17 cellular contexts compared by ENCODE assay signal in the genomic region with DNA sequence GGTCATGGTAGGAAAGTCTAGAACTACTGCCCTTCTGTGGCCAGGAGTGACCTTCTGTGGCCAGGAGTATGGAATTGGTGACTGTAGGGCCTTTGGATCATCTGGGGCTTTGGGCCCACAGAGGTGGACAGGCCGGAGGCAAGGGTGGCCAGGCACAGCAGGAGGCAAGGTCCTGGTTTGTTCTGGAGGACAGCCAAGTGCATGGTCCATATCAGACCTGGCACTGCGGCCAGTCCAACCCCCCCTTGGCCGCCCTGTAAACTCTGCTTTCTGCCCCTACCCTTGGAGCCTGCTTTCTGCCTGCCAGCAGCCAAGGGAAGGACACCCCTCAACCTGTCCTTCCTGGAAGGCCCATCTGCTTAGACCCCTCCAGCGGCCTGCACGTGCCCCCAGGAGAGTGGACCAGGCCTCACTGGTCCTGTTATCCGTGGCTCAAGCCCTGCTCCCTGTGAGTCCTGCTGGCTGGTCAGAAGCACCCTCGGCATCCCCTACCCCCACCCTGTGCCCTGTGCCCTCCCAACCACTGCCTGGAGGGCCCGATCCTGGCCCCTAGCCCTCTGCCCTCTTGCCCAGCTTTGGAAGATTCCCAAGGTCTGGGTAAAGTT. TPM values are rescaled to one million over a fixed set of nuclear protein-coding genes. Genes with fewer than 3 reads are reported as not detected.
A peak's percentile ranks its signal among the peaks of the same experiment; 100 is the strongest.
DNase-seq lines count a peak whose midpoint lies in the region; ATAC-seq, FAIRE-seq and TF ChIP-seq lines count a peak whose summit lies in the region.
"Had no signal": no experiment of that assay in that cellular context is flagged by ENCODE, and none has a peak within 500 bp of the region (broad histone marks: within the 10 kb centered on the region; RNA-seq: fewer than 3 reads in every experiment).

No MANE protein-coding gene starts in this region.

- in situ Hi-C loops in HepG2 (cut with HindIII; ENCODE audit: extremely low pct_ligation_motif_present, low pct_unique_long_range_greater_than_20kb): loop anchor here (5.0 kb wide), 1 partner anchor 118 kb away; no protein-coding TSS in a partner anchor

- H3K79me2 ChIP-seq in HepG2 (ENCODE audit: insufficient read depth, low read length): peaks cover 13% of the 10 kb centered on the region

- H3K9me3 ChIP-seq in T-helper 17 cell (ENCODE audit: control insufficient read depth, low read length, poor library complexity, severe bottlenecking): no peaks in the 10 kb centered on the region
- no peaks in the 10 kb centered on the region for H3K9me3 ChIP-seq in HepG2 (ENCODE audit: low read length)
- H3K9me3 ChIP-seq in neuronal stem cell (replicated peaks in 1 of 2; ENCODE audit: control insufficient read depth in 2 of 2, insufficient read depth in 1 of 2, low read depth in 1 of 2, low read length in 2 of 2): no peaks in the 10 kb centered on the region
- H3K9me3 ChIP-seq: BLaER1 had no signal

- no peak overlapping the region for H3K23ac ChIP-seq in neuronal stem cell (ENCODE audit: low read depth, low read length, poor library complexity)

- peak overlapping the region; percentile 60 for H2AK5ac ChIP-seq in neuronal stem cell (ENCODE audit: low read depth, low read length)

- H3K9ac ChIP-seq in HepG2 (ENCODE audit: insufficient read depth, low read depth, low read length) (peak overlapping the region; percentile 31; the same call in 1 of the 2 replicates), neuronal stem cell (ENCODE audit: low read depth, low read length, poor library complexity) (no peak overlapping the region)
- H3K9ac ChIP-seq: BLaER1 had no signal

- peak overlapping the region; percentile 16 for H2BK12ac ChIP-seq in neuronal stem cell (ENCODE audit: low read length)

- H3K4me1 Mint-ChIP-seq in T-helper 17 cell: peaks cover 9% of the 10 kb centered on the region

- H3K4me3 Mint-ChIP-seq in T-helper 17 cell: no peak overlapping the region

- no peak overlapping the region for H2BK5ac ChIP-seq in neuronal stem cell (ENCODE audit: low read length)

- H3K79me1 ChIP-seq in neuronal stem cell (ENCODE audit: low read depth, low read length): peaks cover 6% of the 10 kb centered on the region

- CTCF ChIA-PET in HepG2 (lab: Yijun Ruan, JAX; ENCODE audit: low intra/inter-chr PET ratio, low total read pairs): no interaction called here

- no peak for FAIRE-seq in HepG2 (lab: Jason Lieb, UNC)
- FAIRE-seq: H54 had no signal

- H4K91ac ChIP-seq in neuronal stem cell (ENCODE audit: low read depth, low read length, poor library complexity): no peak overlapping the region

- peak overlapping the region; percentile 1 for H3K27ac Mint-ChIP-seq in T-helper 17 cell

- peak overlapping the region; percentile 3 for H3K18ac ChIP-seq in neuronal stem cell (ENCODE audit: low read length)

- H3K36me3 ChIP-seq in HepG2 (replicated peaks in 1 of 2; ENCODE audit: control insufficient read depth in 1 of 2, insufficient read depth in 2 of 2, low read length in 2 of 2) (peaks cover 4 to 12% of the 10 kb centered on the region in 2 experiments), neuronal stem cell (replicated peaks in 1 of 2; ENCODE audit: control insufficient read depth in 2 of 2, insufficient read depth in 2 of 2, low read length in 2 of 2) (peaks cover 8 to 20% of the 10 kb centered on the region in 2 donors)
- H3K36me3 ChIP-seq: BLaER1 had no signal

- H2AFZ ChIP-seq in HepG2 (ENCODE audit: low read length): no peak overlapping the region
- no peak overlapping the region for H2AFZ ChIP-seq in neuronal stem cell (ENCODE audit: low read length)

- no peak for DNase-seq in T-helper 17 cell
- peak; percentile 57 for DNase-seq in HepG2 (ENCODE audit: low spot score)
- DNase-seq in neuronal stem cell (ENCODE audit: low spot score): no peak
- DNase-seq in NCI-H446 treated with DMSO at 0.1 percent for 48 hours (lab: John Stamatoyannopoulos, UW): no peak
- DNase-seq in NCI-H345 (lab: John Stamatoyannopoulos, UW): no peak
- no peak for DNase-seq in HK-2 (ENCODE audit: unreplicated experiment)
- DNase-seq: ACHN, Calu3, DMS 273 treated with DMSO at 0.1 percent for 48 hours had no signal

- peaks cover 68% of the 10 kb centered on the region for H3K4me1 ChIP-seq in HepG2 (ENCODE audit: insufficient read depth, low read length)
- peaks cover 9 to 10% of the 10 kb centered on the region in 2 donors for H3K4me1 ChIP-seq in neuronal stem cell (ENCODE audit: control insufficient read depth in 2 of 2, insufficient read depth in 1 of 2, low read depth in 1 of 2, low read length in 2 of 2)

- no peak for ATAC-seq in T-helper 17 cell
- ATAC-seq in HepG2: peak; percentile 8
- ATAC-seq in GM19351 (IDR thresholded peaks at IDR 0.05; ENCODE audit: unreplicated experiment): no peak
- ATAC-seq: HCT116 had no signal

- TF ChIP-seq CTCF in C4-2B (conservative IDR thresholded peaks at IDR 0.05): no peak
- peak; percentile 15; the same call in 1 of the 2 replicates for TF ChIP-seq CTCF in HepG2 (CRISPR knock-in tag; IDR thresholded peaks at IDR 0.05)

- WGBS in HepG2 (ENCODE audit: low lambda C conversion rate): 25% methylated on average over 7 of the region's 8 CpGs
- no CpG with 5 or more reads among the region's 8 CpGs for WGBS in neuronal stem cell (ENCODE audit: extremely low coverage in 2 of 2, insufficient read length in 2 of 2, insufficient replicate concordance in 1 of 2), 2 donors

- H3K4me2 ChIP-seq in HepG2 (ENCODE audit: low read depth, low read length): peak overlapping the region; percentile 45
- H3K4me2 ChIP-seq in neuronal stem cell (ENCODE audit: insufficient read depth, low read length, poor library complexity, severe bottlenecking): no peak overlapping the region
- H3K4me2 ChIP-seq: BLaER1 had no signal

- H3K4ac ChIP-seq in neuronal stem cell (ENCODE audit: low read length): peak overlapping the region; percentile 67

- peaks cover 20% of the 10 kb centered on the region for H4K20me1 ChIP-seq in HepG2 (ENCODE audit: insufficient read depth, low read length)

- no peak for TF ChIP-seq POLR2A in HepG2 (IDR thresholded peaks at IDR 0.05; ENCODE audit: insufficient read depth in 1 of 2, low read depth in 2 of 2, low read length in 2 of 2)

- TF ChIP-seq EP300 in HepG2 (IDR thresholded peaks at IDR 0.05; ENCODE audit: low read depth in 2 of 2, low read length in 2 of 2) (no peak), HepG2 (CRISPR knock-in tag; IDR thresholded peaks at IDR 0.05; ENCODE audit: borderline replicate concordance) (0 out of 2 replicates have a peak, but pooled peaks have one; percentile 18)

- peak overlapping the region; percentile 74 for H2BK15ac ChIP-seq in neuronal stem cell (ENCODE audit: low read length)

- H3K27me3 Mint-ChIP-seq in T-helper 17 cell: no peaks in the 10 kb centered on the region
- H3K27me3 Mint-ChIP-seq: CD4-positive, CD25-positive, alpha-beta regulatory T cell had no signal

- no peaks in the 10 kb centered on the region for H3K27me3 ChIP-seq in HepG2 (ENCODE audit: control insufficient read depth in 1 of 2, insufficient read depth in 2 of 2, low read length in 2 of 2)
- H3K27me3 ChIP-seq in neuronal stem cell (ENCODE audit: control insufficient read depth in 3 of 3, insufficient read depth in 3 of 3, low read depth in 1 of 3, low read length in 3 of 3): no peaks in the 10 kb centered on the region
- H3K27me3 ChIP-seq: BLaER1 had no signal

- no TSS peak for BruUV-seq in HepG2 (replicated peaks; lab: Mats Ljungman, UMichigan)

- peak overlapping the region; percentile 17 for H3K14ac ChIP-seq in neuronal stem cell (ENCODE audit: low read length)

- no peak overlapping the region for H2BK120ac ChIP-seq in neuronal stem cell (ENCODE audit: low read depth, low read length)

- H3K4me3 ChIP-seq in HepG2 (replicated peaks in 1 of 3; ENCODE audit: insufficient read depth in 1 of 3, low read depth in 2 of 3, low read length in 3 of 3) (peak overlapping the region in 1 of 3 experiments; percentile 19; a peak in 1 of 6 replicates), neuronal stem cell (ENCODE audit: low read length in 2 of 2) (no peak overlapping the region)
- H3K4me3 ChIP-seq: BLaER1 had no signal

- intact Hi-C loops in HepG2 (cut with micrococcal nuclease; ENCODE audit: unreplicated experiment): loop anchor here (5.0 kb wide), 1 partner anchor 113 kb away; no protein-coding TSS in a partner anchor

- H4K8ac ChIP-seq in neuronal stem cell (ENCODE audit: low read depth, low read length): no peak overlapping the region

- POLR2A ChIA-PET in HepG2 (lab: Yijun Ruan, JAX): interaction anchor here (1.0 to 1.7 kb wide), 2 partner anchors 17 kb away, joined by 3 to 5 read pairs; partner anchors contain the start of genes CENPX and LRRC45

- peak; percentile 32; the same call in 1 of the 2 replicates for TF ChIP-seq RAD21 in HepG2 (CRISPR knock-in tag; IDR thresholded peaks at IDR 0.05)

- no peaks in the 10 kb centered on the region for H3K36me3 Mint-ChIP-seq in T-helper 17 cell (ENCODE audit: low read depth)

- H3K27ac ChIP-seq in C4-2B: peak overlapping the region; percentile 0; the same call in 1 of the 2 replicates
- peak overlapping the region; percentile 22 for H3K27ac ChIP-seq in HepG2 (ENCODE audit: extremely low read length, insufficient read depth, low read length)
- no peak overlapping the region for H3K27ac ChIP-seq in neuronal stem cell (replicated peaks; ENCODE audit: low read length)
- H3K27ac ChIP-seq: BLaER1, HL-60 had no signal

RNA-seq across cellular contexts. Expression of gene DCXR, which starts 2.3 kb away (rescaled TPM):
- total RNA-seq in T-helper 17 cell (10 to 100 TPM; 55.6 to 77.5 TPM), HepG2 (2016; rRNA removed; fragmentation: Illumina TruSeq; extraction: Trizol) (286 and 311 TPM in 2 replicates)
- 275 and 353 TPM in 2 replicates for total RNA-seq in HepG2 (2016; cell fraction: cytosol; rRNA removed; fragmentation: Illumina TruSeq; extraction: Trizol; ENCODE audit: low read depth)
- total RNA-seq in HepG2 (2016; cell fraction: insoluble cytoplasmic fraction; rRNA removed; fragmentation: Illumina TruSeq; extraction: Trizol): 302 and 321 TPM in 2 replicates
- 228 and 297 TPM in 2 replicates for total RNA-seq in HepG2 (2016; cell fraction: membrane; rRNA removed; fragmentation: Illumina TruSeq; extraction: Trizol)
- 132 and 152 TPM in 2 replicates for total RNA-seq in HepG2 (2016; cell fraction: nucleus; rRNA removed; fragmentation: Illumina TruSeq; extraction: Trizol)
- polyA plus RNA-seq in HepG2 (2011; rRNA removed): 287 and 290 TPM in 2 replicates
- 253 and 424 TPM in 2 replicates for polyA plus RNA-seq in HepG2 (2011; cell fraction: cytosol; rRNA removed)
- polyA plus RNA-seq in HepG2 (2011; cell fraction: nucleus; rRNA removed): 645 and 737 TPM in 2 replicates
- polyA plus RNA-seq in HepG2 (2012): 190 and 266 TPM in 2 replicates
- polyA plus RNA-seq in HepG2 (2016; cell fraction: cytosol; fragmentation: Illumina TruSeq; extraction: Trizol; ENCODE audit: low read depth): 398 and 426 TPM in 2 replicates
- polyA plus RNA-seq in HepG2 (2016; cell fraction: insoluble cytoplasmic fraction; fragmentation: Illumina TruSeq; extraction: Trizol; ENCODE audit: low read depth): 296 and 330 TPM in 2 replicates
- 308 and 335 TPM in 2 replicates for polyA plus RNA-seq in HepG2 (2016; cell fraction: membrane; fragmentation: Illumina TruSeq; extraction: Trizol; ENCODE audit: low read depth)
- polyA plus RNA-seq in HepG2 (2016; cell fraction: nucleus; fragmentation: Illumina TruSeq; extraction: Trizol; ENCODE audit: insufficient read depth, low read depth): 280 and 299 TPM in 2 replicates
- polyA minus RNA-seq in HepG2 (2011; rRNA and poly(A)+ RNA removed; ENCODE audit: low replicate concordance): 73.9 and 172 TPM in 2 replicates
- polyA minus RNA-seq in HepG2 (2011; cell fraction: cytosol; rRNA and poly(A)+ RNA removed): 52.1 and 74.6 TPM in 2 replicates
- polyA minus RNA-seq in HepG2 (2011; cell fraction: nucleus; rRNA and poly(A)+ RNA removed): 61.5 and 67.5 TPM in 2 replicates
- 72.9 TPM for polyA plus RNA-seq in neuronal stem cell (2013, experiment 1 of 2)
- 72.2 TPM for polyA plus RNA-seq in neuronal stem cell (2013, experiment 2 of 2)

RNA-seq across cellular contexts. Expression of gene RAC3, which starts 8.3 kb away (rescaled TPM):
- total RNA-seq in T-helper 17 cell: 1 to 10 TPM; 2.6 to 3.1 TPM
- total RNA-seq in HepG2 (2016; rRNA removed; fragmentation: Illumina TruSeq; extraction: Trizol): 4.0 and 10.5 TPM in 2 replicates
- 6.8 and 9.8 TPM in 2 replicates for total RNA-seq in HepG2 (2016; cell fraction: cytosol; rRNA removed; fragmentation: Illumina TruSeq; extraction: Trizol; ENCODE audit: low read depth)
- 3.9 and 12.6 TPM in 2 replicates for total RNA-seq in HepG2 (2016; cell fraction: insoluble cytoplasmic fraction; rRNA removed; fragmentation: Illumina TruSeq; extraction: Trizol)
- total RNA-seq in HepG2 (2016; cell fraction: membrane; rRNA removed; fragmentation: Illumina TruSeq; extraction: Trizol): 7.3 and 10.1 TPM in 2 replicates
- 11.7 and 12.9 TPM in 2 replicates for total RNA-seq in HepG2 (2016; cell fraction: nucleus; rRNA removed; fragmentation: Illumina TruSeq; extraction: Trizol)
- polyA plus RNA-seq in HepG2 (2011; rRNA removed): 21.3 and 24.1 TPM in 2 replicates
- 12.8 and 16.7 TPM in 2 replicates for polyA plus RNA-seq in HepG2 (2011; cell fraction: cytosol; rRNA removed)
- polyA plus RNA-seq in HepG2 (2011; cell fraction: nucleus; rRNA removed): 111 and 165 TPM in 2 replicates
- 6.3 and 10.6 TPM in 2 replicates for polyA plus RNA-seq in HepG2 (2012)
- 10.4 and 12.0 TPM in 2 replicates for polyA plus RNA-seq in HepG2 (2016; cell fraction: cytosol; fragmentation: Illumina TruSeq; extraction: Trizol; ENCODE audit: low read depth)
- polyA plus RNA-seq in HepG2 (2016; cell fraction: insoluble cytoplasmic fraction; fragmentation: Illumina TruSeq; extraction: Trizol; ENCODE audit: low read depth): 6.0 and 7.2 TPM in 2 replicates
- polyA plus RNA-seq in HepG2 (2016; cell fraction: membrane; fragmentation: Illumina TruSeq; extraction: Trizol; ENCODE audit: low read depth): 8.8 and 10.0 TPM in 2 replicates
- polyA plus RNA-seq in HepG2 (2016; cell fraction: nucleus; fragmentation: Illumina TruSeq; extraction: Trizol; ENCODE audit: insufficient read depth, low read depth): 45.9 and 51.6 TPM in 2 replicates
- polyA minus RNA-seq in HepG2 (2011; rRNA and poly(A)+ RNA removed; ENCODE audit: low replicate concordance): 12.6 and 13.2 TPM in 2 replicates
- 3.0 and 3.6 TPM in 2 replicates for polyA minus RNA-seq in HepG2 (2011; cell fraction: cytosol; rRNA and poly(A)+ RNA removed)
- polyA minus RNA-seq in HepG2 (2011; cell fraction: nucleus; rRNA and poly(A)+ RNA removed): 6.7 and 7.6 TPM in 2 replicates
- polyA plus RNA-seq in neuronal stem cell (2013, experiment 1 of 2): 61.3 TPM
- polyA plus RNA-seq in neuronal stem cell (2013, experiment 2 of 2): 55.7 TPM
- total RNA-seq: A172 had no signal

RNA-seq across cellular contexts. Expression of gene RFNG, which starts 11.8 kb away (rescaled TPM):
- 10 to 100 TPM; 26.5 to 28.3 TPM for total RNA-seq in T-helper 17 cell
- total RNA-seq in HepG2 (2016; rRNA removed; fragmentation: Illumina TruSeq; extraction: Trizol): 27.8 and 64.0 TPM in 2 replicates
- total RNA-seq in HepG2 (2016; cell fraction: cytosol; rRNA removed; fragmentation: Illumina TruSeq; extraction: Trizol; ENCODE audit: low read depth): 72.5 and 73.8 TPM in 2 replicates
- total RNA-seq in HepG2 (2016; cell fraction: insoluble cytoplasmic fraction; rRNA removed; fragmentation: Illumina TruSeq; extraction: Trizol): 23.6 and 61.0 TPM in 2 replicates
- total RNA-seq in HepG2 (2016; cell fraction: membrane; rRNA removed; fragmentation: Illumina TruSeq; extraction: Trizol): 95.0 and 98.0 TPM in 2 replicates
- total RNA-seq in HepG2 (2016; cell fraction: nucleus; rRNA removed; fragmentation: Illumina TruSeq; extraction: Trizol): 53.3 and 60.7 TPM in 2 replicates
- 61.4 and 90.6 TPM in 2 replicates for polyA plus RNA-seq in HepG2 (2011; rRNA removed)
- polyA plus RNA-seq in HepG2 (2011; cell fraction: cytosol; rRNA removed): 36.1 and 62.0 TPM in 2 replicates
- polyA plus RNA-seq in HepG2 (2011; cell fraction: nucleus; rRNA removed): 548 and 733 TPM in 2 replicates
- 60.9 and 71.7 TPM in 2 replicates for polyA plus RNA-seq in HepG2 (2012)
- 106 and 121 TPM in 2 replicates for polyA plus RNA-seq in HepG2 (2016; cell fraction: cytosol; fragmentation: Illumina TruSeq; extraction: Trizol; ENCODE audit: low read depth)
- 35.7 and 47.7 TPM in 2 replicates for polyA plus RNA-seq in HepG2 (2016; cell fraction: insoluble cytoplasmic fraction; fragmentation: Illumina TruSeq; extraction: Trizol; ENCODE audit: low read depth)
- 128 and 132 TPM in 2 replicates for polyA plus RNA-seq in HepG2 (2016; cell fraction: membrane; fragmentation: Illumina TruSeq; extraction: Trizol; ENCODE audit: low read depth)
- polyA plus RNA-seq in HepG2 (2016; cell fraction: nucleus; fragmentation: Illumina TruSeq; extraction: Trizol; ENCODE audit: insufficient read depth, low read depth): 227 and 229 TPM in 2 replicates
- polyA minus RNA-seq in HepG2 (2011; rRNA and poly(A)+ RNA removed; ENCODE audit: low replicate concordance): 12.3 and 58.2 TPM in 2 replicates
- polyA minus RNA-seq in HepG2 (2011; cell fraction: cytosol; rRNA and poly(A)+ RNA removed): 21.9 and 29.0 TPM in 2 replicates
- 29.7 and 35.9 TPM in 2 replicates for polyA minus RNA-seq in HepG2 (2011; cell fraction: nucleus; rRNA and poly(A)+ RNA removed)
- polyA plus RNA-seq in neuronal stem cell (2013, experiment 1 of 2): 25.7 TPM
- polyA plus RNA-seq in neuronal stem cell (2013, experiment 2 of 2): 26.2 TPM

RNA-seq across cellular contexts. Expression of gene GPS1, which starts 11.9 kb away (rescaled TPM):
- total RNA-seq in T-helper 17 cell (10 to 100 TPM; 63.2 to 66.1 TPM), HepG2 (2016; rRNA removed; fragmentation: Illumina TruSeq; extraction: Trizol) (106 and 124 TPM in 2 replicates)
- total RNA-seq in HepG2 (2016; cell fraction: cytosol; rRNA removed; fragmentation: Illumina TruSeq; extraction: Trizol; ENCODE audit: low read depth): 87.3 and 88.2 TPM in 2 replicates
- 99.7 and 134 TPM in 2 replicates for total RNA-seq in HepG2 (2016; cell fraction: insoluble cytoplasmic fraction; rRNA removed; fragmentation: Illumina TruSeq; extraction: Trizol)
- 96.5 and 111 TPM in 2 replicates for total RNA-seq in HepG2 (2016; cell fraction: membrane; rRNA removed; fragmentation: Illumina TruSeq; extraction: Trizol)
- 89.5 and 106 TPM in 2 replicates for total RNA-seq in HepG2 (2016; cell fraction: nucleus; rRNA removed; fragmentation: Illumina TruSeq; extraction: Trizol)
- polyA plus RNA-seq in HepG2 (2011; rRNA removed): 128 and 161 TPM in 2 replicates
- polyA plus RNA-seq in HepG2 (2011; cell fraction: cytosol; rRNA removed): 107 and 157 TPM in 2 replicates
- 389 and 467 TPM in 2 replicates for polyA plus RNA-seq in HepG2 (2011; cell fraction: nucleus; rRNA removed)
- 102 and 120 TPM in 2 replicates for polyA plus RNA-seq in HepG2 (2012)
- polyA plus RNA-seq in HepG2 (2016; cell fraction: cytosol; fragmentation: Illumina TruSeq; extraction: Trizol; ENCODE audit: low read depth): 96.5 and 102 TPM in 2 replicates
- 120 and 146 TPM in 2 replicates for polyA plus RNA-seq in HepG2 (2016; cell fraction: insoluble cytoplasmic fraction; fragmentation: Illumina TruSeq; extraction: Trizol; ENCODE audit: low read depth)
- 103 and 104 TPM in 2 replicates for polyA plus RNA-seq in HepG2 (2016; cell fraction: membrane; fragmentation: Illumina TruSeq; extraction: Trizol; ENCODE audit: low read depth)
- polyA plus RNA-seq in HepG2 (2016; cell fraction: nucleus; fragmentation: Illumina TruSeq; extraction: Trizol; ENCODE audit: insufficient read depth, low read depth): 225 and 229 TPM in 2 replicates
- 182 and 265 TPM in 2 replicates for polyA minus RNA-seq in HepG2 (2011; rRNA and poly(A)+ RNA removed; ENCODE audit: low replicate concordance)
- polyA minus RNA-seq in HepG2 (2011; cell fraction: cytosol; rRNA and poly(A)+ RNA removed): 76.6 and 80.3 TPM in 2 replicates
- 60.2 and 61.0 TPM in 2 replicates for polyA minus RNA-seq in HepG2 (2011; cell fraction: nucleus; rRNA and poly(A)+ RNA removed)
- 67.9 TPM for polyA plus RNA-seq in neuronal stem cell (2013, experiment 1 of 2)
- 66.6 TPM for polyA plus RNA-seq in neuronal stem cell (2013, experiment 2 of 2)

RNA-seq across cellular contexts. Expression of gene LRRC45, which starts 16.7 kb away (rescaled TPM):
- 10 to 100 TPM; 12.9 to 13.5 TPM for total RNA-seq in T-helper 17 cell
- total RNA-seq in HepG2 (2016; rRNA removed; fragmentation: Illumina TruSeq; extraction: Trizol): 21.4 and 48.1 TPM in 2 replicates
- 30.2 and 31.8 TPM in 2 replicates for total RNA-seq in HepG2 (2016; cell fraction: cytosol; rRNA removed; fragmentation: Illumina TruSeq; extraction: Trizol; ENCODE audit: low read depth)
- total RNA-seq in HepG2 (2016; cell fraction: insoluble cytoplasmic fraction; rRNA removed; fragmentation: Illumina TruSeq; extraction: Trizol): 20.6 and 49.6 TPM in 2 replicates
- total RNA-seq in HepG2 (2016; cell fraction: membrane; rRNA removed; fragmentation: Illumina TruSeq; extraction: Trizol): 14.9 and 19.0 TPM in 2 replicates
- total RNA-seq in HepG2 (2016; cell fraction: nucleus; rRNA removed; fragmentation: Illumina TruSeq; extraction: Trizol): 49.7 and 54.4 TPM in 2 replicates
- 11.6 and 14.1 TPM in 2 replicates for polyA plus RNA-seq in HepG2 (2011; rRNA removed)
- 5.5 and 10.0 TPM in 2 replicates for polyA plus RNA-seq in HepG2 (2011; cell fraction: cytosol; rRNA removed)
- polyA plus RNA-seq in HepG2 (2011; cell fraction: nucleus; rRNA removed): 112 and 182 TPM in 2 replicates
- 7.5 and 8.8 TPM in 2 replicates for polyA plus RNA-seq in HepG2 (2012)
- polyA plus RNA-seq in HepG2 (2016; cell fraction: cytosol; fragmentation: Illumina TruSeq; extraction: Trizol; ENCODE audit: low read depth): 3.3 and 4.2 TPM in 2 replicates
- 19.5 and 19.7 TPM in 2 replicates for polyA plus RNA-seq in HepG2 (2016; cell fraction: insoluble cytoplasmic fraction; fragmentation: Illumina TruSeq; extraction: Trizol; ENCODE audit: low read depth)
- polyA plus RNA-seq in HepG2 (2016; cell fraction: membrane; fragmentation: Illumina TruSeq; extraction: Trizol; ENCODE audit: low read depth): 9.1 and 9.2 TPM in 2 replicates
- 129 and 136 TPM in 2 replicates for polyA plus RNA-seq in HepG2 (2016; cell fraction: nucleus; fragmentation: Illumina TruSeq; extraction: Trizol; ENCODE audit: insufficient read depth, low read depth)
- polyA minus RNA-seq in HepG2 (2011; rRNA and poly(A)+ RNA removed; ENCODE audit: low replicate concordance): 11.1 and 15.7 TPM in 2 replicates
- polyA minus RNA-seq in HepG2 (2011; cell fraction: cytosol; rRNA and poly(A)+ RNA removed): 6.1 and 8.2 TPM in 2 replicates
- polyA minus RNA-seq in HepG2 (2011; cell fraction: nucleus; rRNA and poly(A)+ RNA removed): 25.0 and 27.2 TPM in 2 replicates
- 13.2 TPM for polyA plus RNA-seq in neuronal stem cell (2013, experiment 1 of 2)
- polyA plus RNA-seq in neuronal stem cell (2013, experiment 2 of 2): 12.5 TPM
